ENCODE assay signal across 20 cellular contexts in the genomic region with DNA sequence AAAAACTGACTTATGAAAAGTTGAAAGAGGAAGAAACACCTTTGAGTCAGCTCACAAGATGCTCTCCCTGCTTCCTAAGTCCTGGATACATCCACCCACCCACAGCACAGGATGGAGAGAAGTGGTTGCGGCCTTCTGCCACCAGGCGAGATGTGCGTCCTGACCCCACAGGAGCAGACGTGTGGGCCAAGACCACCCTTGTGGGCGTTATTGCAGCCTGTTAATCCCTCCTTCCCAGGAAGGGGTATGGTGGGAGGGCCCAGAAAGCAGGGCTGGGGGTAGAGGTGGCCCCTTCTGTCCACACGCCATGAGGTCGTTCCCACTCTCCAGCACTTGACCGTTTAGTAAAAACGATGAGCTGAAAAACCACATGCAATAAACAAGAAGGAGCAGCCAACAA. TPM values are rescaled to one million over a fixed set of nuclear protein-coding genes. Genes with fewer than 3 reads are reported as not detected.
DNase-seq lines count a peak whose midpoint lies in the region; ATAC-seq, FAIRE-seq and TF ChIP-seq lines count a peak whose summit lies in the region.
"Had no signal": no experiment of that assay in that cellular context is flagged by ENCODE, and none has a peak within 500 bp of the region (broad histone marks: within the 10 kb centered on the region; RNA-seq: fewer than 3 reads in every experiment).

No MANE protein-coding gene starts in this region.

- no peak overlapping the region for H3K9ac ChIP-seq in GM12878 (ENCODE audit: control insufficient read depth, insufficient read depth, low read length)

- no peak for ATAC-seq in heart right ventricle
- no peak for ATAC-seq in GM12878
- ATAC-seq in upper lobe of left lung (ENCODE audit: low FRiP score in 2 of 2) = no peak
- ATAC-seq in naive thymus-derived CD8-positive, alpha-beta T cell = no peak
- ATAC-seq: A549, GM23338, HCT116 had no signal

- H3K79me2 ChIP-seq in GM12878 (ENCODE audit: control insufficient read depth, insufficient read depth, low read length) = peaks cover 27% of the 10 kb centered on the region

- H3K4me2 ChIP-seq in GM12878 (ENCODE audit: control insufficient read depth, insufficient read depth) = no peak overlapping the region
- H3K4me2 ChIP-seq: A549, GM23338 had no signal

- no peak for TF ChIP-seq RAD21 in GM12878 (IDR thresholded peaks at IDR 0.05; ENCODE audit: insufficient read depth, low read depth, low read length)

- H3K4me3 ChIP-seq in right atrium auricular region (no peak overlapping the region), heart right ventricle (no peak overlapping the region), GM12878 (no peak overlapping the region), upper lobe of left lung (no peak overlapping the region)
- H3K4me3 ChIP-seq: A549, GM23338 had no signal

- H3K36me3 ChIP-seq in right atrium auricular region = peaks cover 36% of the 10 kb centered on the region
- H3K36me3 ChIP-seq in heart right ventricle = peaks cover 0 to 49% (median 30%) of the 10 kb centered on the region in 9 donors
- H3K36me3 ChIP-seq in GM12878 (ENCODE audit: control insufficient read depth in 2 of 2, insufficient read depth in 2 of 2, low read length in 1 of 2) = peaks cover 8 to 28% of the 10 kb centered on the region in 2 experiments
- H3K36me3 ChIP-seq in upper lobe of left lung = peaks cover 9 to 45% (median 36%) of the 10 kb centered on the region in 4 donors

- in situ Hi-C loops in GM12878 (cut with MboI) = no loop called here

- intact Hi-C loops in heart right ventricle (cut with DNase I) (loop anchor here in 1 of 10 donors (5.0 kb wide), 1 partner anchor 154 kb away; no protein-coding TSS in a partner anchor), GM12878 (cut with micrococcal nuclease; ENCODE audit: unreplicated experiment) (no loop called here)

- H3K4me1 Mint-ChIP-seq in nephron progenitor cell = peaks cover 33% of the 10 kb centered on the region
- peaks cover 22 to 38% (median 34%) of the 10 kb centered on the region in 4 donors for H3K4me1 Mint-ChIP-seq in naive thymus-derived CD8-positive, alpha-beta T cell

- DNase-seq in right atrium auricular region (ENCODE audit: low spot score) (no peak), heart right ventricle (no peak), GM12878 (ENCODE audit: low read depth, low spot score) (no peak), nephron progenitor cell (no peak), upper lobe of left lung (no peak), NCI-H1694 treated with DMSO at 0.1 percent for 48 hours (lab: John Stamatoyannopoulos, UW) (no peak), CD1c-positive myeloid dendritic cell (ENCODE audit: extremely low spot score) (no peak)
- no peak for DNase-seq in naive thymus-derived CD8-positive, alpha-beta T cell
- DNase-seq: COR-L47, GF-D8, KBM-7, NCI-H1436, NCI-H510A, SHP77 had no signal

- TF ChIP-seq CTCF in right atrium auricular region (IDR thresholded peaks at IDR 0.05) = no peak
- TF ChIP-seq CTCF in heart right ventricle (IDR thresholded peaks at IDR 0.05) = no peak
- no peak for TF ChIP-seq CTCF in GM12878 (IDR thresholded peaks at IDR 0.05 in 2 of 3, conservative IDR thresholded peaks at IDR 0.05 in 1 of 3; ENCODE audit: control insufficient read depth in 2 of 3, extremely low read depth in 1 of 3, insufficient read depth in 1 of 3, low read depth in 3 of 3, low read length in 3 of 3)
- no peak for TF ChIP-seq CTCF in nephron progenitor cell (IDR thresholded peaks at IDR 0.05)
- TF ChIP-seq CTCF in upper lobe of left lung (IDR thresholded peaks at IDR 0.05) = no peak

- H3K27ac ChIP-seq in right atrium auricular region (peak overlapping the region; percentile 62 to 63), heart right ventricle (peak overlapping the region in 4 of 10 donors; percentile 38 to 50 (median 48)), GM12878 (ENCODE audit: control insufficient read depth, insufficient read depth) (no peak overlapping the region), upper lobe of left lung (peak overlapping the region in 3 of 4 donors; percentile 30 to 74 (median 69))
- H3K27ac ChIP-seq: A549 had no signal

- WGBS in heart right ventricle, 2 donors = 70 to 72% methylated on average over 9 of the region's 9 CpGs
- WGBS in GM12878 (ENCODE audit: insufficient coverage, insufficient replicate concordance, low lambda C conversion rate, missing lambda C conversion rate) = 91% methylated on average over 9 of the region's 9 CpGs
- WGBS in upper lobe of left lung, 2 donors = 69 to 85% methylated on average over 9 of the region's 9 CpGs

- peaks cover 18% of the 10 kb centered on the region for H3K9me3 Mint-ChIP-seq in nephron progenitor cell
- H3K9me3 Mint-ChIP-seq in naive thymus-derived CD8-positive, alpha-beta T cell = no peaks in the 10 kb centered on the region
- H3K9me3 Mint-ChIP-seq: GM23338 had no signal

- SMC1A ChIA-PET in GM12878 (lab: Charles Lee; ENCODE audit: uncharacterized antibody, unreplicated experiment) = interaction anchor here (4.4 kb wide), 1 partner anchor 44 kb away, joined by 26 read pairs; the partner anchor contains the start of gene RASAL3

- peaks cover 5% of the 10 kb centered on the region for H3K27me3 Mint-ChIP-seq in nephron progenitor cell (ENCODE audit: low read depth, poor library complexity)
- no peaks in the 10 kb centered on the region for H3K27me3 Mint-ChIP-seq in naive thymus-derived CD8-positive, alpha-beta T cell

- H3K36me3 Mint-ChIP-seq in nephron progenitor cell (ENCODE audit: low read depth) = peaks cover 52% of the 10 kb centered on the region
- H3K36me3 Mint-ChIP-seq in naive thymus-derived CD8-positive, alpha-beta T cell = peaks cover 0 to 34% (median 19%) of the 10 kb centered on the region in 3 donors

- FAIRE-seq in GM12878 (lab: Jason Lieb, UNC) = no peak
- FAIRE-seq: A549, GM12892 had no signal

- RAD21 ChIA-PET in GM12878 (lab: Charles Lee; ENCODE audit: unreplicated experiment) = interaction anchor here (0.6 kb wide), 1 partner anchor 143 kb away, joined by 3 read pairs; no protein-coding TSS in a partner anchor

- H2AFZ ChIP-seq in GM12878 (ENCODE audit: control insufficient read depth, low read depth, low read length) = no peak overlapping the region
- H2AFZ ChIP-seq: GM23338 had no signal

- TF ChIP-seq EP300 in GM12878 (IDR thresholded peaks at IDR 0.05; ENCODE audit: borderline replicate concordance in 1 of 2, control insufficient read depth in 1 of 2, low read depth in 2 of 2, low read length in 2 of 2) (no peak), upper lobe of left lung (IDR thresholded peaks at IDR 0.05) (no peak)

- TF ChIP-seq POLR2A in GM12878 (IDR thresholded peaks at IDR 0.05; ENCODE audit: low read depth, low read length) = 0 out of 2 replicates have a peak, but pooled peaks have one; percentile 21
- no peak for TF ChIP-seq POLR2A in upper lobe of left lung (IDR thresholded peaks at IDR 0.05)

- H4K20me1 ChIP-seq in GM12878 (ENCODE audit: control insufficient read depth, insufficient read depth) = 0 out of 2 replicates have a peak, but pooled peaks cover 3% of the 10 kb centered on the region

- peak overlapping the region; percentile 59 for H3K27ac Mint-ChIP-seq in nephron progenitor cell
- H3K27ac Mint-ChIP-seq in naive thymus-derived CD8-positive, alpha-beta T cell = peak overlapping the region in 1 of 10 donors; percentile 89
- H3K27ac Mint-ChIP-seq: GM23338 had no signal

- BruUV-seq in GM12878 (replicated peaks; lab: Mats Ljungman, UMichigan) = no TSS peak

- H3K9me3 ChIP-seq in right atrium auricular region (no peaks in the 10 kb centered on the region), heart right ventricle (peaks cover 0 to 7% (median 0%) of the 10 kb centered on the region in 11 donors), GM12878 (replicated peaks; ENCODE audit: control insufficient read depth, insufficient read depth, low read length) (no peaks in the 10 kb centered on the region; the same call in 2 of the 3 replicates), upper lobe of left lung (peaks cover 0 to 5% (median 0%) of the 10 kb centered on the region in 4 donors)

- H3K27me3 ChIP-seq in right atrium auricular region (no peaks in the 10 kb centered on the region), heart right ventricle (no peaks in the 10 kb centered on the region), GM12878 (replicated peaks in 1 of 2; ENCODE audit: control insufficient read depth in 2 of 2, insufficient read depth in 2 of 2, low read length in 1 of 2) (no peaks in the 10 kb centered on the region), upper lobe of left lung (no peaks in the 10 kb centered on the region)

- CTCF ChIA-PET in GM12878 (lab: Yijun Ruan, JAX) = interaction anchor here (2.9 to 6.1 kb wide), 2 partner anchors 42 to 134 kb away, joined by 28 to 85 read pairs; partner anchors contain the start of gene AKAP8

- H3K4me1 ChIP-seq in right atrium auricular region (peaks cover 0 to 40% of the 10 kb centered on the region in 2 donors), heart right ventricle (peaks cover 3 to 51% (median 32%) of the 10 kb centered on the region in 9 donors), GM12878 (ENCODE audit: control insufficient read depth, insufficient read depth, low read length) (peaks cover 8% of the 10 kb centered on the region), upper lobe of left lung (peaks cover 27 to 54% (median 41%) of the 10 kb centered on the region in 4 donors)

- POLR2A ChIA-PET in GM12878 (lab: Charles Lee) = interaction anchor here (0.7 kb wide), 1 partner anchor 12 kb away, joined by 3 read pairs; no protein-coding TSS in a partner anchor
- POLR2A ChIA-PET in naive thymus-derived CD8-positive, alpha-beta T cell (lab: Charles Lee) = interaction anchor here (1.6 to 5.2 kb wide), 4 partner anchors 12 to 132 kb away, joined by 6 to 124 read pairs (median 74); partner anchors contain the start of genes AKAP8 and RASAL3

- no peak overlapping the region for H3K4me3 Mint-ChIP-seq in nephron progenitor cell
- H3K4me3 Mint-ChIP-seq in naive thymus-derived CD8-positive, alpha-beta T cell = no peak overlapping the region
- H3K4me3 Mint-ChIP-seq: CD14-positive monocyte, GM23338 had no signal

RNA-seq across cellular contexts. Expression of gene AKAP8L, which starts 2.3 kb away (rescaled TPM):
- total RNA-seq in right atrium auricular region (10 to 100 TPM; 66.5 to 78.2 TPM), heart right ventricle (100 to 1,000 TPM in 1 of 10 donors, 10 to 100 TPM in 9; 45.2 to 101 (median 63.1) TPM), GM12878 (2014; rRNA removed) (59.8 and 64.3 TPM in 2 replicates), GM12878 (2014; rRNA removed; fragmentation: Illumina TruSeq; extraction: Trizol) (36.7 and 39.4 TPM in 2 replicates), GM12878 (2021) (60.3 and 60.5 TPM in 2 replicates), upper lobe of left lung (100 to 1,000 TPM in 2 of 6 donors, 10 to 100 TPM in 4; 79.8 to 476 (median 91.2) TPM)
- polyA plus RNA-seq in heart right ventricle (100 to 1,000 TPM in 1 of 2 donors, 10 to 100 TPM in 1; 53.6 to 140 TPM), GM12878 (2011; rRNA removed) (29.6 and 42.3 TPM in 2 replicates), GM12878 (2014; fragmentation: Illumina TruSeq; extraction: Trizol) (35.1 and 47.3 TPM in 2 replicates), GM12878 (2014; fragmentation: Nextera tagmentation; extraction: Ambion mirVana) (1 to 10 TPM in 1 of 2 experiments, under 1 TPM in 1; 0.66 to 3.8 TPM), GM12878 (2014; rRNA removed) (63.6 and 67.0 TPM in 2 replicates), GM12878 (2016; fragmentation: Nextera tagmentation; extraction: Ambion mirVana) (10 to 100 TPM; 25.8 to 40.6 TPM)
- 224 and 248 TPM in 2 replicates for total RNA-seq in GM12878 (2013; cell fraction: nucleolus; rRNA removed)
- polyA plus RNA-seq in GM12878 (2011; ENCODE audit: low read depth) = 36.9 TPM
- polyA plus RNA-seq in GM12878 (2011; cell fraction: cytosol; rRNA removed) = 31.0 and 36.5 TPM in 2 replicates
- polyA plus RNA-seq in GM12878 (2011; cell fraction: nucleus; rRNA removed) = 443 and 591 TPM in 2 replicates
- 40.3 and 43.0 TPM in 2 replicates for polyA plus RNA-seq in GM12878 (2012)
- 57.6 and 57.9 TPM in 2 replicates for polyA minus RNA-seq in GM12878 (2011; rRNA and poly(A)+ RNA removed)
- 15.5 and 16.3 TPM in 2 replicates for polyA minus RNA-seq in GM12878 (2011; cell fraction: cytosol; rRNA and poly(A)+ RNA removed)
- polyA minus RNA-seq in GM12878 (2011; cell fraction: nucleus; rRNA and poly(A)+ RNA removed) = 60.4 and 102 TPM in 2 replicates
- total RNA-seq in naive thymus-derived CD8-positive, alpha-beta T cell = 100 to 1,000 TPM; 231 to 232 TPM
- polyA plus RNA-seq in naive thymus-derived CD8-positive, alpha-beta T cell = 10 to 100 TPM; 38.7 to 80.7 (median 40.6) TPM

RNA-seq across cellular contexts. Expression of gene WIZ, which starts 28.6 kb away (rescaled TPM):
- total RNA-seq in right atrium auricular region (10 to 100 TPM; 22.4 to 44.2 TPM), heart right ventricle (10 to 100 TPM; 19.5 to 34.3 (median 21.3) TPM), GM12878 (2014; rRNA removed) (4.6 and 4.9 TPM in 2 replicates), GM12878 (2014; rRNA removed; fragmentation: Illumina TruSeq; extraction: Trizol) (2.6 and 2.9 TPM in 2 replicates), GM12878 (2021) (23.5 and 26.7 TPM in 2 replicates), upper lobe of left lung (100 to 1,000 TPM in 1 of 6 donors, 10 to 100 TPM in 5; 28.7 to 112 (median 40.8) TPM)
- polyA plus RNA-seq in heart right ventricle (10 to 100 TPM; 18.7 to 25.7 TPM), GM12878 (2011; rRNA removed) (1.4 and 2.4 TPM in 2 replicates), GM12878 (2014; fragmentation: Illumina TruSeq; extraction: Trizol) (1.4 and 4.5 TPM in 2 replicates), GM12878 (2014; fragmentation: Nextera tagmentation; extraction: Ambion mirVana) (under 1 TPM; 0.10 to 0.18 TPM), GM12878 (2014; rRNA removed) (19.8 and 24.9 TPM in 2 replicates), GM12878 (2016; fragmentation: Nextera tagmentation; extraction: Ambion mirVana) (1 to 10 TPM; 2.0 to 2.6 TPM)
- 17.9 and 18.0 TPM in 2 replicates for total RNA-seq in GM12878 (2013; cell fraction: nucleolus; rRNA removed)
- 2.2 TPM for polyA plus RNA-seq in GM12878 (2011; ENCODE audit: low read depth)
- polyA plus RNA-seq in GM12878 (2011; cell fraction: cytosol; rRNA removed) = 3.8 and 6.1 TPM in 2 replicates
- 20.9 and 28.8 TPM in 2 replicates for polyA plus RNA-seq in GM12878 (2011; cell fraction: nucleus; rRNA removed)
- 9.9 and 13.9 TPM in 2 replicates for polyA plus RNA-seq in GM12878 (2012)
- polyA minus RNA-seq in GM12878 (2011; rRNA and poly(A)+ RNA removed) = 1.1 and 3.7 TPM in 2 replicates
- polyA minus RNA-seq in GM12878 (2011; cell fraction: cytosol; rRNA and poly(A)+ RNA removed) = 3.6 and 4.6 TPM in 2 replicates
- polyA minus RNA-seq in GM12878 (2011; cell fraction: nucleus; rRNA and poly(A)+ RNA removed) = 3.5 and 10.1 TPM in 2 replicates
- 10 to 100 TPM; 30.3 to 32.6 TPM for total RNA-seq in naive thymus-derived CD8-positive, alpha-beta T cell
- 1 to 10 TPM in 1 of 3 donors, under 1 TPM in 2; 0.57 to 2.0 (median 0.75) TPM for polyA plus RNA-seq in naive thymus-derived CD8-positive, alpha-beta T cell

RNA-seq across cellular contexts. Expression of gene AKAP8, which starts 41.5 kb away (rescaled TPM):
- total RNA-seq in right atrium auricular region (10 to 100 TPM; 12.3 to 17.9 TPM), heart right ventricle (10 to 100 TPM; 15.7 to 32.2 (median 18.6) TPM), GM12878 (2014; rRNA removed) (23.7 and 24.5 TPM in 2 replicates), GM12878 (2014; rRNA removed; fragmentation: Illumina TruSeq; extraction: Trizol) (13.2 and 13.7 TPM in 2 replicates), GM12878 (2021) (51.1 and 57.7 TPM in 2 replicates), upper lobe of left lung (100 to 1,000 TPM in 1 of 6 donors, 10 to 100 TPM in 5; 28.1 to 117 (median 41.3) TPM)
- polyA plus RNA-seq in heart right ventricle (10 to 100 TPM; 12.8 to 21.8 TPM), GM12878 (2011; rRNA removed) (14.0 and 17.6 TPM in 2 replicates), GM12878 (2014; fragmentation: Illumina TruSeq; extraction: Trizol) (13.5 and 14.2 TPM in 2 replicates), GM12878 (2014; fragmentation: Nextera tagmentation; extraction: Ambion mirVana) (1 to 10 TPM; 5.3 to 5.5 TPM), GM12878 (2014; rRNA removed) (25.7 and 34.8 TPM in 2 replicates), GM12878 (2016; fragmentation: Nextera tagmentation; extraction: Ambion mirVana) (10 to 100 TPM; 26.3 to 27.8 TPM)
- total RNA-seq in GM12878 (2013; cell fraction: nucleolus; rRNA removed) = 26.9 and 28.2 TPM in 2 replicates
- polyA plus RNA-seq in GM12878 (2011; ENCODE audit: low read depth) = 10.9 TPM
- polyA plus RNA-seq in GM12878 (2011; cell fraction: cytosol; rRNA removed) = 13.1 and 17.0 TPM in 2 replicates
- 44.7 and 58.8 TPM in 2 replicates for polyA plus RNA-seq in GM12878 (2011; cell fraction: nucleus; rRNA removed)
- 15.5 and 20.8 TPM in 2 replicates for polyA plus RNA-seq in GM12878 (2012)
- polyA minus RNA-seq in GM12878 (2011; rRNA and poly(A)+ RNA removed) = 8.9 and 10.5 TPM in 2 replicates
- polyA minus RNA-seq in GM12878 (2011; cell fraction: cytosol; rRNA and poly(A)+ RNA removed) = 14.3 and 14.4 TPM in 2 replicates
- 5.0 and 14.5 TPM in 2 replicates for polyA minus RNA-seq in GM12878 (2011; cell fraction: nucleus; rRNA and poly(A)+ RNA removed)
- total RNA-seq in naive thymus-derived CD8-positive, alpha-beta T cell = 10 to 100 TPM; 74.2 to 86.9 TPM
- polyA plus RNA-seq in naive thymus-derived CD8-positive, alpha-beta T cell = 10 to 100 TPM; 12.8 to 16.7 (median 14.2) TPM

RNA-seq across cellular contexts. Expression of gene RASAL3, which starts 43.2 kb away (rescaled TPM):
- 1 to 10 TPM in 1 of 2 donors, under 1 TPM in 1; 0.48 to 1.7 TPM for total RNA-seq in right atrium auricular region
- total RNA-seq in heart right ventricle = 1 to 10 TPM in 5 of 10 donors, under 1 TPM in 5; 0.19 to 6.6 (median 0.85) TPM
- polyA plus RNA-seq in heart right ventricle = 1 to 10 TPM in 1 of 2 donors, under 1 TPM in 1; 0.64 to 1.6 TPM
- 25.7 and 51.6 TPM in 2 replicates for total RNA-seq in GM12878 (2013; cell fraction: nucleolus; rRNA removed)
- 35.0 and 48.9 TPM in 2 replicates for total RNA-seq in GM12878 (2014; rRNA removed)
- 17.7 and 19.8 TPM in 2 replicates for total RNA-seq in GM12878 (2014; rRNA removed; fragmentation: Illumina TruSeq; extraction: Trizol)
- 78.5 and 81.3 TPM in 2 replicates for total RNA-seq in GM12878 (2021)
- 14.5 TPM for polyA plus RNA-seq in GM12878 (2011; ENCODE audit: low read depth)
- polyA plus RNA-seq in GM12878 (2011; rRNA removed) = 14.8 and 25.3 TPM in 2 replicates
- 24.2 and 34.9 TPM in 2 replicates for polyA plus RNA-seq in GM12878 (2011; cell fraction: cytosol; rRNA removed)
- 162 and 199 TPM in 2 replicates for polyA plus RNA-seq in GM12878 (2011; cell fraction: nucleus; rRNA removed)
- polyA plus RNA-seq in GM12878 (2012) = 46.0 and 47.3 TPM in 2 replicates
- 6.6 and 21.1 TPM in 2 replicates for polyA plus RNA-seq in GM12878 (2014; fragmentation: Illumina TruSeq; extraction: Trizol)
- polyA plus RNA-seq in GM12878 (2014; fragmentation: Nextera tagmentation; extraction: Ambion mirVana) = 1 to 10 TPM; 1.7 to 9.4 TPM
- 46.9 and 58.2 TPM in 2 replicates for polyA plus RNA-seq in GM12878 (2014; rRNA removed)
- 10 to 100 TPM in 1 of 2 experiments, 1 to 10 TPM in 1; 6.7 to 42.3 TPM for polyA plus RNA-seq in GM12878 (2016; fragmentation: Nextera tagmentation; extraction: Ambion mirVana)
- polyA minus RNA-seq in GM12878 (2011; rRNA and poly(A)+ RNA removed) = 30.4 and 38.9 TPM in 2 replicates
- 16.8 and 18.5 TPM in 2 replicates for polyA minus RNA-seq in GM12878 (2011; cell fraction: cytosol; rRNA and poly(A)+ RNA removed)
- 21.5 and 29.1 TPM in 2 replicates for polyA minus RNA-seq in GM12878 (2011; cell fraction: nucleus; rRNA and poly(A)+ RNA removed)
- 10 to 100 TPM in 5 of 6 donors, 1 to 10 TPM in 1; 7.1 to 48.2 (median 16.7) TPM for total RNA-seq in upper lobe of left lung
- total RNA-seq in naive thymus-derived CD8-positive, alpha-beta T cell = 100 to 1,000 TPM; 218 TPM
- polyA plus RNA-seq in naive thymus-derived CD8-positive, alpha-beta T cell = 100 to 1,000 TPM in 1 of 3 donors, 10 to 100 TPM in 2; 50.5 to 159 (median 98.9) TPM
- total RNA-seq: Daoy had no signal
- polyA plus RNA-seq: A549 had no signal

RNA-seq across cellular contexts. Expression of gene PGLYRP2, which starts 58.2 kb away (rescaled TPM):
- total RNA-seq in right atrium auricular region (not detected), heart right ventricle (not detected), GM12878 (2014; rRNA removed) (0.40 and 0.44 TPM in 2 replicates), GM12878 (2014; rRNA removed; fragmentation: Illumina TruSeq; extraction: Trizol) (not detected in 2 replicates), GM12878 (2021) (0.26 and 0.37 TPM in 2 replicates), upper lobe of left lung (not detected)
- polyA plus RNA-seq in heart right ventricle (not detected), GM12878 (2011; rRNA removed) (0.09 and 0.48 TPM in 2 replicates), GM12878 (2014; fragmentation: Illumina TruSeq; extraction: Trizol) (not detected in 2 replicates), GM12878 (2014; fragmentation: Nextera tagmentation; extraction: Ambion mirVana) (not detected), GM12878 (2014; rRNA removed) (0.15 and 0.60 TPM in 2 replicates), GM12878 (2016; fragmentation: Nextera tagmentation; extraction: Ambion mirVana) (under 1 TPM in 1 of 2 experiments, not detected in 1; 0.16 TPM)
- total RNA-seq in GM12878 (2013; cell fraction: nucleolus; rRNA removed) = 0.17 and 0.20 TPM in 2 replicates
- not detected for polyA plus RNA-seq in GM12878 (2011; ENCODE audit: low read depth)
- 0.27 and 0.37 TPM in 2 replicates for polyA plus RNA-seq in GM12878 (2011; cell fraction: cytosol; rRNA removed)
- 0.21 and 0.26 TPM in 2 replicates for polyA plus RNA-seq in GM12878 (2011; cell fraction: nucleus; rRNA removed)
- not detected in 2 replicates for polyA plus RNA-seq in GM12878 (2012)
- polyA minus RNA-seq in GM12878 (2011; rRNA and poly(A)+ RNA removed) = 0.59 and 1.4 TPM in 2 replicates
- polyA minus RNA-seq in GM12878 (2011; cell fraction: cytosol; rRNA and poly(A)+ RNA removed) = not detected in 2 replicates
- polyA minus RNA-seq in GM12878 (2011; cell fraction: nucleus; rRNA and poly(A)+ RNA removed) = 0.12 and 0.29 TPM in 2 replicates
- under 1 TPM; 0.69 to 0.70 TPM for total RNA-seq in naive thymus-derived CD8-positive, alpha-beta T cell
- polyA plus RNA-seq in naive thymus-derived CD8-positive, alpha-beta T cell = under 1 TPM; 0.37 to 0.72 (median 0.42) TPM
- total RNA-seq: GM23338 had no signal
- polyA plus RNA-seq: A549, GM23338 had no signal
